23 cellular contexts compared by ENCODE assay signal in genomic region chrX:56817179-56817578, GRCh38.
"Had no signal": no experiment of that assay in that cellular context is flagged by ENCODE, and none has a peak within 500 bp of the region (broad histone marks: within the 10 kb centered on the region; RNA-seq: fewer than 3 reads in every experiment).

No MANE protein-coding gene starts in this region.

- H3K4me1 ChIP-seq: gastrocnemius medialis, psoas muscle had no signal

- H3K4me3 ChIP-seq: adrenal gland, ascending aorta, gastrocnemius medialis, ovary, psoas muscle, smooth muscle cell, tibial nerve had no signal

- H3K36me3 ChIP-seq: adrenal gland, brain microvascular endothelial cell, gastrocnemius medialis, ovary had no signal

- H3K9me3 ChIP-seq: adrenal gland, gastrocnemius medialis, ovary, psoas muscle, tibial nerve had no signal

- DNase-seq: activated CD4-positive, alpha-beta T cell treated with anti-CD3 and anti-CD28 coated beads for 4 hours; activated CD4-positive, alpha-beta T cell treated with anti-CD3 and anti-CD28 coated beads, Interleukin-2, amount 50 U/mL, for 4 hours; activated effector memory CD4-positive, alpha-beta T cell treated with Interleukin-2 at 50 U/mL for 16 hours; activated naive CD4-positive, alpha-beta T cell treated with Interleukin-2 at 50 U/mL for 16 hours; activated naive CD8-positive, alpha-beta T cell treated with anti-CD3 and anti-CD28 coated beads for 36 hours; adrenal gland; brain microvascular endothelial cell; cortex of kidney; effector memory CD8-positive, alpha-beta T cell; erythroblast; gastrocnemius medialis; glutamatergic neuron; mammary epithelial cell; naive thymus-derived CD4-positive, alpha-beta T cell; ovary; psoas muscle; stimulated activated CD4-positive, alpha-beta T cell treated with anti-CD3 and anti-CD28 coated beads, Interleukin-1b, Interleukin-23, amount 100 ng/mL, for 48 hours; stimulated activated CD4-positive, alpha-beta T cell treated with anti-CD3 and anti-CD28 coated beads, Interleukin-4, amount 100 ng/mL, for 4 hours; stimulated activated CD8-positive, alpha-beta memory T cell treated with anti-CD3 and anti-CD28 coated beads, Interleukin-4, amount 100 ng/mL, for 48 hours had no signal

- ATAC-seq: effector memory CD8-positive, alpha-beta T cell; gastrocnemius medialis; naive thymus-derived CD4-positive, alpha-beta T cell; psoas muscle; stimulated activated memory B cell treated with anti-CD40 and anti-IgM and Interleukin-4, amounts not matched to agents 10 μg/mL and 1 μg/mL and 100 μg/mL, for 72 hours had no signal
